22 cellular contexts compared by ENCODE assay signal in the genomic region with DNA sequence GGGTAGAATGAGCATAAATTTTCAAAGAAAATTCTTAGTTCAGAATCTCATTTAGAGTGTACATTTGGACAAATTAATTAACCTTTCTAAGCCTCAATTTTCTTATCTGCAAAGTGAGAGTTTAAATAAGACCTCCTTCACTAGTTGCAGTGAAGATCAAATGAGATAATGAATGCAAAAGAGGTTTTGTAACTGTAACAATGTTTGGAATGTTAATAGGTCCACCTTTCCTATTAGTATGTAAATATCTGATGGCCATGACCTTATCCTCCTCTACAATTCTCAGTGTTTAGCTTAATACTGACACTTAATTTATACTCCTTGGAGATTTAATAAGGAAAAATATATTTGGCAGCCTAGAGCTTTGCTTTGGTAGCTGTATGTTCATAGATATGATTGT.
DNase-seq lines count a peak whose midpoint lies in the region; ATAC-seq and TF ChIP-seq lines count a peak whose summit lies in the region.
"Had no signal": no experiment of that assay in that cellular context is flagged by ENCODE, and none has a peak within 500 bp of the region (broad histone marks: within the 10 kb centered on the region; RNA-seq: fewer than 3 reads in every experiment).

No MANE protein-coding gene starts in this region.

- H3K4me1 Mint-ChIP-seq in WTC11 (peaks cover 27% of the 10 kb centered on the region), mesothelial cell of epicardium (peaks cover 19% of the 10 kb centered on the region)
- H3K4me1 Mint-ChIP-seq: IgD-negative memory B cell had no signal

- no peaks in the 10 kb centered on the region for H3K9me3 ChIP-seq in HUES48 (ENCODE audit: control insufficient read depth, insufficient read depth, low read length)
- peaks cover 3% of the 10 kb centered on the region for H3K9me3 ChIP-seq in iPS-18a (ENCODE audit: control insufficient read depth, low read depth, low read length)
- H3K9me3 ChIP-seq: Caco-2 had no signal

- no peak overlapping the region for H3K27ac ChIP-seq in HUES48 (ENCODE audit: low read depth, low read length)
- no peak overlapping the region for H3K27ac ChIP-seq in iPS-18a (ENCODE audit: low read length)
- H3K27ac ChIP-seq: C4-2B had no signal

- no peak overlapping the region for H3K4me3 Mint-ChIP-seq in WTC11
- no peak overlapping the region for H3K4me3 Mint-ChIP-seq in mesothelial cell of epicardium
- H3K4me3 Mint-ChIP-seq: CD4-positive, alpha-beta T cell; HFFc6; IgD-negative memory B cell had no signal

- H3K27me3 ChIP-seq in HUES48 (ENCODE audit: control insufficient read depth, insufficient read depth, low read length) (no peaks in the 10 kb centered on the region), iPS-18a (ENCODE audit: control insufficient read depth, insufficient read depth, low read length) (no peaks in the 10 kb centered on the region)

- peak overlapping the region; percentile 48 for H3K4me3 ChIP-seq in HUES48 (ENCODE audit: low read depth, low read length)
- H3K4me3 ChIP-seq in iPS-18a (ENCODE audit: low read length) = peak overlapping the region; percentile 25

- no peak for TF ChIP-seq POLR2A in GM18505 (IDR thresholded peaks at IDR 0.05; ENCODE audit: borderline replicate concordance, extremely low read depth, insufficient read depth, insufficient read length)

- peaks cover 26% of the 10 kb centered on the region for H3K4me1 ChIP-seq in HUES48 (ENCODE audit: control insufficient read depth, insufficient read depth, low read length)
- H3K4me1 ChIP-seq in iPS-18a (ENCODE audit: control insufficient read depth, low read depth, low read length) = peaks cover 16% of the 10 kb centered on the region

- peaks cover 20% of the 10 kb centered on the region for H3K27me3 Mint-ChIP-seq in WTC11 (ENCODE audit: low read depth)
- H3K27me3 Mint-ChIP-seq in mesothelial cell of epicardium (ENCODE audit: low read depth) = no peaks in the 10 kb centered on the region
- H3K27me3 Mint-ChIP-seq: CD4-positive, alpha-beta T cell; IgD-negative memory B cell had no signal

- H3K36me3 ChIP-seq in HUES48 (ENCODE audit: control insufficient read depth, insufficient read depth, low read length) = no peaks in the 10 kb centered on the region
- no peaks in the 10 kb centered on the region for H3K36me3 ChIP-seq in iPS-18a (ENCODE audit: control insufficient read depth, low read depth, low read length)

- peak; percentile 90 for ATAC-seq in WTC11
- ATAC-seq in GM18505 (IDR thresholded peaks at IDR 0.05; ENCODE audit: unreplicated experiment) = no peak
- ATAC-seq: HCT116, HepG2 had no signal

- DNase-seq in WTC11 (ENCODE audit: low spot score) (no peak), mesothelial cell of epicardium (ENCODE audit: low spot score in 2 of 2, unreplicated experiment in 2 of 2) (no peak), GM19240 (ENCODE audit: insufficient read length, low spot score) (no peak), OCI-M2 (lab: John Stamatoyannopoulos, UW; ENCODE audit: unreplicated experiment) (no peak), AG08396 (ENCODE audit: low spot score) (no peak)
- DNase-seq: ACHN; AML-193; Caco-2; CD4-positive, alpha-beta T cell; DMS153; DMS79; GDM1; HFFc6; Karpas-422; KBM-7 had no signal

- POLR2A ChIA-PET in WTC11 (lab: Charles Lee) = no interaction called here

- CTCF ChIA-PET in WTC11 (lab: Charles Lee) = interaction anchor here (0.6 kb wide), 1 partner anchor 19 kb away, joined by 3 read pairs; no protein-coding TSS in a partner anchor

- H3K9me3 Mint-ChIP-seq in WTC11 (peaks cover 9% of the 10 kb centered on the region), mesothelial cell of epicardium (peaks cover 7% of the 10 kb centered on the region)

- no peaks in the 10 kb centered on the region for H3K36me3 Mint-ChIP-seq in WTC11
- no peaks in the 10 kb centered on the region for H3K36me3 Mint-ChIP-seq in mesothelial cell of epicardium
- H3K36me3 Mint-ChIP-seq: IgD-negative memory B cell had no signal

- no peak for TF ChIP-seq CTCF in WTC11 (IDR thresholded peaks at IDR 0.05)
- no peak for TF ChIP-seq CTCF in mesothelial cell of epicardium (IDR thresholded peaks at IDR 0.05; ENCODE audit: unreplicated experiment)

- H3K9ac ChIP-seq in HUES48 (ENCODE audit: low read depth, low read length) = no peak overlapping the region; the same call in 1 of the 2 replicates
- no peak overlapping the region for H3K9ac ChIP-seq in iPS-18a (ENCODE audit: low read length)

- H3K27ac Mint-ChIP-seq in WTC11 = no peak overlapping the region
- peak overlapping the region; percentile 52 for H3K27ac Mint-ChIP-seq in mesothelial cell of epicardium
- H3K27ac Mint-ChIP-seq: CD4-positive, alpha-beta T cell; HFFc6; IgD-negative memory B cell had no signal

TF ChIP-seq in WTC11, 78 proteins besides CTCF, POLR2A, EP300 and RAD21 (continues in another document):
- no peak for TF ChIP-seq ZNF281 (CRISPR knock-in tag; IDR thresholded peaks at IDR 0.05)
- TF ChIP-seq CREM (CRISPR knock-in tag; IDR thresholded peaks at IDR 0.05) = no peak
- TF ChIP-seq, protein P1, sequence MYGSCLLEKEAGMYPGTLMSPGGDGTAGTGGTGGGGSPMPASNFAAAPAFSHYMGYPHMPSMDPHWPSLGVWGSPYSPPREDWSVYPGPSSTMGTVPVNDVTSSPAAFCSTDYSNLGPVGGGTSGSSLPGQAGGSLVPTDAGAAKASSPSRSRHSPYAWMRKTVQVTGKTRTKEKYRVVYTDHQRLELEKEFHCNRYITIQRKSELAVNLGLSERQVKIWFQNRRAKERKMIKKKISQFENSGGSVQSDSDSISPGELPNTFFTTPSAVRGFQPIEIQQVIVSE (CRISPR knock-in tag; IDR thresholded peaks at IDR 0.05; ENCODE audit: borderline replicate concordance) = no peak
- TF ChIP-seq, protein P2, sequence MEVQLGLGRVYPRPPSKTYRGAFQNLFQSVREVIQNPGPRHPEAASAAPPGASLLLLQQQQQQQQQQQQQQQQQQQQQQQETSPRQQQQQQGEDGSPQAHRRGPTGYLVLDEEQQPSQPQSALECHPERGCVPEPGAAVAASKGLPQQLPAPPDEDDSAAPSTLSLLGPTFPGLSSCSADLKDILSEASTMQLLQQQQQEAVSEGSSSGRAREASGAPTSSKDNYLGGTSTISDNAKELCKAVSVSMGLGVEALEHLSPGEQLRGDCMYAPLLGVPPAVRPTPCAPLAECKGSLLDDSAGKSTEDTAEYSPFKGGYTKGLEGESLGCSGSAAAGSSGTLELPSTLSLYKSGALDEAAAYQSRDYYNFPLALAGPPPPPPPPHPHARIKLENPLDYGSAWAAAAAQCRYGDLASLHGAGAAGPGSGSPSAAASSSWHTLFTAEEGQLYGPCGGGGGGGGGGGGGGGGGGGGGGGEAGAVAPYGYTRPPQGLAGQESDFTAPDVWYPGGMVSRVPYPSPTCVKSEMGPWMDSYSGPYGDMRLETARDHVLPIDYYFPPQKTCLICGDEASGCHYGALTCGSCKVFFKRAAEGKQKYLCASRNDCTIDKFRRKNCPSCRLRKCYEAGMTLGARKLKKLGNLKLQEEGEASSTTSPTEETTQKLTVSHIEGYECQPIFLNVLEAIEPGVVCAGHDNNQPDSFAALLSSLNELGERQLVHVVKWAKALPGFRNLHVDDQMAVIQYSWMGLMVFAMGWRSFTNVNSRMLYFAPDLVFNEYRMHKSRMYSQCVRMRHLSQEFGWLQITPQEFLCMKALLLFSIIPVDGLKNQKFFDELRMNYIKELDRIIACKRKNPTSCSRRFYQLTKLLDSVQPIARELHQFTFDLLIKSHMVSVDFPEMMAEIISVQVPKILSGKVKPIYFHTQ (CRISPR knock-in tag; IDR thresholded peaks at IDR 0.05) = no peak
- no peak for TF ChIP-seq TEAD4 (CRISPR knock-in tag; IDR thresholded peaks at IDR 0.05)
- TF ChIP-seq IRF2 (CRISPR knock-in tag; IDR thresholded peaks at IDR 0.05; ENCODE audit: borderline replicate concordance, low read depth) = no peak
- no peak for TF ChIP-seq ZBTB43 (CRISPR knock-in tag; IDR thresholded peaks at IDR 0.05)
- TF ChIP-seq EMX1 (CRISPR knock-in tag; IDR thresholded peaks at IDR 0.05) = no peak
